Comparison of ENCODE assay signal across 1 cellular context in the genomic region with DNA sequence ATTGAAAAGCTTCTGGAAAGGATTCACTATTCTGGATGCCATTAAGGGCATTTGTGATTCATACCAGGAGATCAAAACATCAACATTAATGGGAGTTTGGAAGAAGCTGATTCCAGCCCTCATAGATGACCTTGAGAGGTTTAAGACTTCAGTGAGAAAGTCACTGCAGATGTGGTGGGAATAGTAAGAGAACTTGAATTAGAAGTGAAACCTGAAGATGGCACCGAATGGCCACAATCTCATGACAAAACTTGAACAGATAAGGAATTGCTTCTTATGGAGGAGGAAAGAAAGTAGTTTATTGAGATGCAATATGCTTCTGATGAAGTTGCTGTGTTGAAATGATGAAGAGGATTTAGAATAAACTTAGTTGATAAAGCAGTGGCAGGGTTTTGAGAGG.
TF ChIP-seq lines count a peak whose summit lies in the region.

No MANE protein-coding gene starts in this region.

TF ChIP-seq in SK-N-SH, 30 proteins besides CTCF, POLR2A, EP300 and RAD21 (continued from another document):
- TF ChIP-seq REST (IDR thresholded peaks at IDR 0.05; ENCODE audit: low read depth, low read length) (no peak), SMC3 (IDR thresholded peaks at IDR 0.05; ENCODE audit: low read depth, low read length) (no peak), EZH2phosphoT487 (IDR thresholded peaks at IDR 0.05; ENCODE audit: borderline replicate concordance, low read depth) (no peak), ELF1 (IDR thresholded peaks at IDR 0.05) (no peak), MEF2A (IDR thresholded peaks at IDR 0.05; ENCODE audit: borderline replicate concordance, low read depth) (no peak), POLR2AphosphoS5 (IDR thresholded peaks at IDR 0.05; ENCODE audit: low read depth, low read length) (no peak), TEAD4 (IDR thresholded peaks at IDR 0.05; ENCODE audit: borderline replicate concordance, insufficient read depth) (no peak), RFX5 (IDR thresholded peaks at IDR 0.05; ENCODE audit: low read length) (no peak)
- TF ChIP-seq, protein P1, sequence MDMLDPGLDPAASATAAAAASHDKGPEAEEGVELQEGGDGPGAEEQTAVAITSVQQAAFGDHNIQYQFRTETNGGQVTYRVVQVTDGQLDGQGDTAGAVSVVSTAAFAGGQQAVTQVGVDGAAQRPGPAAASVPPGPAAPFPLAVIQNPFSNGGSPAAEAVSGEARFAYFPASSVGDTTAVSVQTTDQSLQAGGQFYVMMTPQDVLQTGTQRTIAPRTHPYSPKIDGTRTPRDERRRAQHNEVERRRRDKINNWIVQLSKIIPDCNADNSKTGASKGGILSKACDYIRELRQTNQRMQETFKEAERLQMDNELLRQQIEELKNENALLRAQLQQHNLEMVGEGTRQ (IDR thresholded peaks at IDR 0.05; ENCODE audit: borderline replicate concordance, low read depth, low read length), result no peak
- TF ChIP-seq, protein P2, sequence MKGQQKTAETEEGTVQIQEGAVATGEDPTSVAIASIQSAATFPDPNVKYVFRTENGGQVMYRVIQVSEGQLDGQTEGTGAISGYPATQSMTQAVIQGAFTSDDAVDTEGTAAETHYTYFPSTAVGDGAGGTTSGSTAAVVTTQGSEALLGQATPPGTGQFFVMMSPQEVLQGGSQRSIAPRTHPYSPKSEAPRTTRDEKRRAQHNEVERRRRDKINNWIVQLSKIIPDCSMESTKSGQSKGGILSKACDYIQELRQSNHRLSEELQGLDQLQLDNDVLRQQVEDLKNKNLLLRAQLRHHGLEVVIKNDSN (IDR thresholded peaks at IDR 0.05; ENCODE audit: borderline replicate concordance, low read depth), result no peak
TF ChIP-seq in SK-N-SH: peak in this region for 0.
